15 cellular contexts compared by ENCODE assay signal in the genomic region with DNA sequence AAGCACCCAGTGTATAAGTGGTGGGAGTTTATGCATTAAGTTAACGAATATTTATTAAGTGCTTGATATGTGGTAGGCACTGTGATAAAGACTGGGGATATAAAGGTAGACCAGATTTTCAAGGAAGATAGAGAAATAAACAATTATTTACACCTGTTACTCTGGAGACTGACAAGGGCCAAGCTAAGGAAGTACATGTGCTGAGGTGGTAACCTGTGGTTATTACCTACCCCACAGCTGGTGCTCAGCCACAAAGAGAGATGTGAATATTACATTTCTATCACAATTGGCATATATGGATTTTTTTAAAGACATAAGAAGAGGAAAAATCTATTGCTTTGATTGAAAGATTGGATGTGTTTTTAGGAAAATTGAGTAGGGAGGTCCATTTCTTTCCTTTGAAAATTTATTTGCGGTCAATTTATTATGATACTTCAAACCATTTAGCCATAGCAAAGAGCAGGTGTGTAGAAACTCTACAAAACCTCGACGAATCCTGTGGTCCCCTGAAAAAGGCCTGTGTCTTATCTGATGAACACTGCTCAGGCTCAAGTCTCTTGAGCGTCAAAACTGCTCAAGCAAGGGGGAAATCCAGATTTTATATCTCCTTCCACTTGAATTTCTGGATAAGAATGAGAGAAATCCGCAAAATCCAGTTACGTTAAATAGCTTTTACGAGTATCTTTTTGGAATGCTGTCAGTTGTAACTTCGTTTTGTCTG.
A peak's percentile ranks its signal among the peaks of the same experiment; 100 is the strongest.
DNase-seq lines count a peak whose midpoint lies in the region; ATAC-seq and TF ChIP-seq lines count a peak whose summit lies in the region.
"Had no signal": no experiment of that assay in that cellular context is flagged by ENCODE, and none has a peak within 500 bp of the region (broad histone marks: within the 10 kb centered on the region; RNA-seq: fewer than 3 reads in every experiment).

No MANE protein-coding gene starts in this region.

- no peaks in the 10 kb centered on the region for H3K9me2 ChIP-seq in MM.1S (replicated peaks; ENCODE audit: insufficient read depth, low read length)

- H3K9me3 ChIP-seq in heart right ventricle (peaks cover 0 to 11% (median 0%) of the 10 kb centered on the region in 11 donors), MM.1S (replicated peaks; ENCODE audit: insufficient read depth, low read length) (no peaks in the 10 kb centered on the region), smooth muscle cell (replicated peaks; ENCODE audit: low read depth) (peaks cover 6% of the 10 kb centered on the region)
- H3K9me3 ChIP-seq: Caco-2 had no signal

- H3K4me2 ChIP-seq in MM.1S (ENCODE audit: low read depth, low read length): peak overlapping the region; percentile 41; the same call in 1 of the 2 replicates
- no peak overlapping the region for H3K4me2 ChIP-seq in smooth muscle cell
- H3K4me2 ChIP-seq: GM23338 had no signal

- no peaks in the 10 kb centered on the region for H3K27me3 ChIP-seq in heart right ventricle
- H3K27me3 ChIP-seq in MM.1S (replicated peaks; ENCODE audit: insufficient read depth, low read length): no peaks in the 10 kb centered on the region
- no peaks in the 10 kb centered on the region for H3K27me3 ChIP-seq in smooth muscle cell (ENCODE audit: low read depth)

- H3F3A ChIP-seq in MM.1S (ENCODE audit: insufficient read depth, low read length): peaks cover 4% of the 10 kb centered on the region
- no peaks in the 10 kb centered on the region for H3F3A ChIP-seq in smooth muscle cell (ENCODE audit: low read depth)

- H2AFZ ChIP-seq in MM.1S (ENCODE audit: low read length) (no peak overlapping the region), smooth muscle cell (ENCODE audit: low read depth) (peak overlapping the region; percentile 8)
- H2AFZ ChIP-seq: GM23338 had no signal

- no peak for TF ChIP-seq CTCF in heart right ventricle (IDR thresholded peaks at IDR 0.05)
- TF ChIP-seq CTCF in MM.1S (IDR thresholded peaks at IDR 0.05; ENCODE audit: low read length): no peak
- TF ChIP-seq CTCF in smooth muscle cell (IDR thresholded peaks at IDR 0.05; ENCODE audit: borderline replicate concordance, insufficient read depth, poor library complexity, severe bottlenecking): no peak

- H3K27ac ChIP-seq in heart right ventricle (peak overlapping the region in 8 of 10 donors; percentile 59 to 86 (median 72)), MM.1S (ENCODE audit: low read length) (peak overlapping the region; percentile 59; the same call in 1 of the 2 replicates), smooth muscle cell (ENCODE audit: low read depth) (no peak overlapping the region)
- H3K27ac ChIP-seq: C4-2B, HL-60 had no signal

- peak in 2 of 8 donors; percentile 45 to 49 for ATAC-seq in heart right ventricle
- ATAC-seq in left cardiac atrium: no peak
- ATAC-seq: GM23338 had no signal

- no peaks in the 10 kb centered on the region for H4K20me1 ChIP-seq in MM.1S (ENCODE audit: insufficient read depth, low read length)
- H4K20me1 ChIP-seq in smooth muscle cell (ENCODE audit: low read depth): no peaks in the 10 kb centered on the region

- H3K4me3 ChIP-seq in heart right ventricle: no peak overlapping the region
- H3K4me3 ChIP-seq in MM.1S (ENCODE audit: low read length): no peak overlapping the region
- no peak overlapping the region for H3K4me3 ChIP-seq in smooth muscle cell
- H3K4me3 ChIP-seq: GM23338 had no signal

- intact Hi-C loops in heart right ventricle (cut with DNase I): loop anchor here in 9 of 10 donors (1.0 to 5.0 kb wide), 11 partner anchors 60 to 245 kb away; partner anchors contain the start of gene HAND2 (in 6 of the 9)
- intact Hi-C loops in left cardiac atrium (cut with DNase I): loop anchor here (2.0 to 5.0 kb wide), 5 partner anchors 215 to 410 kb away; partner anchors contain the start of gene HAND2 (in 1 of the 2)

- peaks cover 0 to 20% (median 0%) of the 10 kb centered on the region in 9 donors for H3K4me1 ChIP-seq in heart right ventricle
- H3K4me1 ChIP-seq in MM.1S (ENCODE audit: low read length): peaks cover 22% of the 10 kb centered on the region
- H3K4me1 ChIP-seq in smooth muscle cell (ENCODE audit: low read depth): no peaks in the 10 kb centered on the region
- H3K4me1 ChIP-seq: Caco-2 had no signal

- WGBS in heart right ventricle, 2 donors: 46 to 54% methylated on average over 9 of the region's 9 CpGs
- WGBS in smooth muscle cell (ENCODE audit: low lambda C conversion rate): 79% methylated on average over 9 of the region's 9 CpGs

- H3K79me2 ChIP-seq in MM.1S (ENCODE audit: low read length) (no peaks in the 10 kb centered on the region), smooth muscle cell (ENCODE audit: low read depth) (no peaks in the 10 kb centered on the region)

- H3K36me3 ChIP-seq in heart right ventricle (no peaks in the 10 kb centered on the region), MM.1S (replicated peaks; ENCODE audit: insufficient read depth, low read length) (no peaks in the 10 kb centered on the region), smooth muscle cell (ENCODE audit: low read depth) (no peaks in the 10 kb centered on the region)

- H3K9ac ChIP-seq in MM.1S (ENCODE audit: low read length) (no peak overlapping the region), smooth muscle cell (ENCODE audit: low read depth) (no peak overlapping the region)

- DNase-seq in heart right ventricle (no peak), left cardiac atrium (no peak), MM.1S (peak; percentile 61), SK-N-DZ (ENCODE audit: low spot score) (peak; percentile 54), smooth muscle cell (lab: John Stamatoyannopoulos, UW; ENCODE audit: unreplicated experiment) (no peak), OCI-M1 (lab: John Stamatoyannopoulos, UW) (no peak), NCI-H1930 (lab: John Stamatoyannopoulos, UW) (no peak)
- DNase-seq: ACHN; Caco-2; CD4-positive, alpha-beta T cell; GF-D8; HCEC 1CT had no signal

Comparison
In these comparisons a context has a peak if more than half of its experiments do, and no peak if none do; other contexts are left out.
1. DNase-seq: peak in MM.1S (single experiment) and SK-N-DZ (single experiment); none in heart right ventricle (0 of 2), left cardiac atrium (single experiment), smooth muscle cell (single experiment), OCI-M1 (single experiment) and NCI-H1930 (0 of 2).